ENCODE assay signal across 13 cellular contexts in the genomic region with DNA sequence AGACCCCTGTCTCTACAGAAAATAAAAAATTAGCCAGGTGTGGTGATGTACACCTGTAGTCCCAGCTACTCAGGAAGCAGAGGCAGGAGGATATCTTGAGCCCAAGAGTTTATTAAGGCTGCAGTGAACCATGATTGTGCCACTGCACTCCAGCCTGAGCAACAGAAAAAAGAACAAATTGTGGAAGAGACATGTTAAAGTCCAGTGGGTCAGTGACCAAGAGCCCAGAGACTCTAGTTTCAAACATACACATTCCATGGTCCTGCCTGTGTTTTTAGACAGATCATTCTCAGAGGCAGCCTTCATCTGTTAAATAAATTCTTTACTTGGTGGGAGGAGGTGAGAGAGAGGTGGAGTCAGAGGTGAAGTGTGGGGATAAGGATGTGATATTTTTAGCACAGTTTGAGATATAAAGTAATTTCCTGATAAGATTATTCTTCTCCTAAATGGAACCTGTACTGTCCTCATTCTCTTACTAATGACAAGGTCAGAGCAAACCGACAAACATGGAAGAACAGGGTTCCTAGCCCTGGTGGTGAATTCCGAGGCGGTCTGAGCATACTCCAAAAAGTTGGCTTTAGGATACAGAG. TPM values are rescaled to one million over a fixed set of nuclear protein-coding genes. Genes with fewer than 3 reads are reported as not detected.
DNase-seq lines count a peak whose midpoint lies in the region; ATAC-seq and TF ChIP-seq lines count a peak whose summit lies in the region.
"Had no signal": no experiment of that assay in that cellular context is flagged by ENCODE, and none has a peak within 500 bp of the region (broad histone marks: within the 10 kb centered on the region; RNA-seq: fewer than 3 reads in every experiment).

No MANE protein-coding gene starts in this region.

- TF ChIP-seq POLR2A in esophagus muscularis mucosa (IDR thresholded peaks at IDR 0.05; ENCODE audit: low read depth): no peak

- peak overlapping the region; percentile 30 for H3K27ac ChIP-seq in CD4-positive, alpha-beta memory T cell (ENCODE audit: low read depth, low read length)
- H3K27ac ChIP-seq in esophagus muscularis mucosa (replicated peaks in 1 of 4) (peak overlapping the region; percentile 76 to 82 (median 78)), neutrophil (peak overlapping the region; percentile 67)

- no peak for TF ChIP-seq EP300 in esophagus muscularis mucosa (IDR thresholded peaks at IDR 0.05)

- POLR2A ChIA-PET in CD4-positive, alpha-beta memory T cell (lab: Charles Lee; ENCODE audit: partially characterized antibody): interaction anchor here (0.7 to 12.2 kb wide), 6 partner anchors 10 to 33 kb away, joined by 3 to 405 read pairs (median 6); no protein-coding TSS in a partner anchor

- H3K4me1 Mint-ChIP-seq in CD4-positive, alpha-beta memory T cell: peaks cover 61 to 94% (median 78%) of the 10 kb centered on the region in 4 donors
- H3K4me1 Mint-ChIP-seq in T-helper 17 cell: peaks cover 64% of the 10 kb centered on the region

- peaks cover 13 to 43% of the 10 kb centered on the region in 2 donors for H3K36me3 Mint-ChIP-seq in CD4-positive, alpha-beta memory T cell
- peaks cover 8% of the 10 kb centered on the region for H3K36me3 Mint-ChIP-seq in T-helper 17 cell (ENCODE audit: low read depth)

- no peaks in the 10 kb centered on the region for H3K9me3 Mint-ChIP-seq in CD4-positive, alpha-beta memory T cell

- TF ChIP-seq CTCF in esophagus muscularis mucosa (IDR thresholded peaks at IDR 0.05) (no peak), neutrophil (IDR thresholded peaks at IDR 0.05) (no peak)

- ATAC-seq in T-helper 17 cell (no peak), GM18858 (IDR thresholded peaks at IDR 0.05; ENCODE audit: unreplicated experiment) (no peak)

- H3K27me3 ChIP-seq in CD4-positive, alpha-beta memory T cell (ENCODE audit: insufficient read depth, low read length): no peaks in the 10 kb centered on the region
- no peaks in the 10 kb centered on the region for H3K27me3 ChIP-seq in esophagus muscularis mucosa
- H3K27me3 ChIP-seq in neutrophil: no peaks in the 10 kb centered on the region

- no peaks in the 10 kb centered on the region for H3K9me3 ChIP-seq in CD4-positive, alpha-beta memory T cell (ENCODE audit: control insufficient read depth in 1 of 2, low read length in 2 of 2)
- H3K9me3 ChIP-seq in T-helper 17 cell (ENCODE audit: control insufficient read depth, low read length, poor library complexity, severe bottlenecking) (no peaks in the 10 kb centered on the region), esophagus muscularis mucosa (no peaks in the 10 kb centered on the region), neutrophil (no peaks in the 10 kb centered on the region)

- H3K27me3 Mint-ChIP-seq in CD4-positive, alpha-beta memory T cell: no peaks in the 10 kb centered on the region
- H3K27me3 Mint-ChIP-seq in T-helper 17 cell: no peaks in the 10 kb centered on the region

- no peaks in the 10 kb centered on the region for H3K36me3 ChIP-seq in CD4-positive, alpha-beta memory T cell (ENCODE audit: insufficient read depth, low read length)
- H3K36me3 ChIP-seq in esophagus muscularis mucosa (no peaks in the 10 kb centered on the region), neutrophil (peaks cover 23% of the 10 kb centered on the region)

- peak overlapping the region in 7 of 8 donors; percentile 23 to 77 (median 47) for H3K4me3 Mint-ChIP-seq in CD4-positive, alpha-beta memory T cell
- peak overlapping the region; percentile 25 for H3K4me3 Mint-ChIP-seq in T-helper 17 cell

- peak overlapping the region; percentile 70 to 94 (median 92) for H3K27ac Mint-ChIP-seq in CD4-positive, alpha-beta memory T cell
- peak overlapping the region; percentile 93 for H3K27ac Mint-ChIP-seq in T-helper 17 cell

- no peak for DNase-seq in CD4-positive, alpha-beta memory T cell
- DNase-seq in T-helper 17 cell (no peak), esophagus muscularis mucosa (ENCODE audit: extremely low spot score) (no peak), DMS 273 treated with DMSO at 0.1 percent for 48 hours (lab: John Stamatoyannopoulos, UW) (no peak), NCI-H2029 treated with DMSO at 0.1 percent for 48 hours (lab: John Stamatoyannopoulos, UW) (no peak), DMS79 (lab: John Stamatoyannopoulos, UW) (no peak)
- DNase-seq: foreskin fibroblast; NCI-H345; retina; stimulated activated CD4-positive, alpha-beta T cell treated with anti-CD3 and anti-CD28 coated beads, Interleukin-4, amount 100 ng/mL, for 4 hours; T1000 had no signal

- H3K4me1 ChIP-seq in CD4-positive, alpha-beta memory T cell (ENCODE audit: insufficient read depth, low read length): peaks cover 94% of the 10 kb centered on the region
- peaks cover 30 to 85% (median 71%) of the 10 kb centered on the region in 4 donors for H3K4me1 ChIP-seq in esophagus muscularis mucosa
- H3K4me1 ChIP-seq in neutrophil (ENCODE audit: control insufficient read depth in 1 of 2, insufficient read depth in 1 of 2, low read depth in 1 of 2, low read length in 1 of 2): peaks cover 20 to 43% of the 10 kb centered on the region in 2 experiments

- CTCF ChIA-PET in CD4-positive, alpha-beta memory T cell (lab: Charles Lee; ENCODE audit: partially characterized antibody): interaction anchor here (0.9 kb wide), 1 partner anchor 42 kb away, joined by 3 read pairs; no protein-coding TSS in a partner anchor

- 81% methylated on average over 3 of the region's 3 CpGs for WGBS in esophagus muscularis mucosa

- H3K4me3 ChIP-seq in CD4-positive, alpha-beta memory T cell (ENCODE audit: low read length in 2 of 2): no peak overlapping the region
- H3K4me3 ChIP-seq in esophagus muscularis mucosa (no peak overlapping the region), neutrophil (ENCODE audit: low read depth in 1 of 2, low read length in 1 of 2) (no peak overlapping the region)

- intact Hi-C loops in CD4-positive, alpha-beta memory T cell (cut with micrococcal nuclease): no loop called here
- intact Hi-C loops in esophagus muscularis mucosa (cut with DNase I): no loop called here

RNA-seq across cellular contexts. Expression of a gene that starts 48.7 kb away (rescaled TPM):
- total RNA-seq in CD4-positive, alpha-beta memory T cell: 100 to 1,000 TPM; 159 TPM
- polyA plus RNA-seq in CD4-positive, alpha-beta memory T cell: 10 to 100 TPM in 1 of 2 donors, 1 to 10 TPM in 1; 5.2 to 12.3 TPM
- 100 to 1,000 TPM; 114 to 116 TPM for total RNA-seq in T-helper 17 cell
- 100 to 1,000 TPM; 124 to 299 (median 229) TPM for total RNA-seq in esophagus muscularis mucosa
